ENCODE assay signal across 1 cellular context in the genomic region with DNA sequence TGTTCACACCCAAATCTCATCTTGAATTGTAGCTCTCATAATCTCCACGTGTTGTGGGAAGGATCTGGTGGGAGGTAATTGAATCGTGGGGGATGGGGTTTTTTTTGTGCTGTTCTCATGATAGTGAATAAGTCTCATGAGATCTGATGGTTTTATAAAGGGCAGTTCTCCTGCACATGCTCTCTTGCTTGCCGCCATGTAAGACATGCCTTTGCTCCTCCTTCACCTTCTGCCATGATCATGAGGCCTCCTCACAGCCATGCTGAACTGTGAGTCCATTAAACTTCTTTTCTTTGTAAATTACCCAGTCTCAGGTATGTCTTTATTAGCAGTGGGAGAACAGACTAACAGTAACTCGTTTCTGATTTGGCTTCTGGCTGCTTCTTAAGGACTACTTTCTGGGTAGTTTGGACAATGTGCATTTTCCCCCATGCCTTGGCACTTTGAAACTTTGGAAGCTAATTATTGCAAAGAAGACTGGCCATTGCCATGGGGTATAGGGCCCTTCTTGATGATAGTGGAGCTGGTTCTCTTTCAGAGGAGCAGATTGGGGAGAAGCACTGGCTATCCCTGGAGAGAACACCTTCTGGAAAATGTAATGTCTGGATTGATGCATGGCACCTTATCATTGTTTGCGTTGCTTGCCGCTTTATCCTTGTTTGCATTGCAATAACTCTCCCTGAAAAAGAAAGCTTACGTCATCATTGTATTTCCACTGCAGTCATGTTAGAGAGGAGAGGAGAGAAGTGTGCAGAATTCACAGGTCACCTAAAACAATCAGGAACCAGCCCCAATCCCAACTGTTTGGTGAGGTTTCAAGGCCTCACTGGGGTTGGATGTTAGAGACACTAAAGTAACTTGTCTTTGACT.
TF ChIP-seq lines count a peak whose summit lies in the region.

No MANE protein-coding gene starts in this region.

TF ChIP-seq in HepG2, 621 proteins besides CTCF, POLR2A, EP300 and RAD21:
- TF ChIP-seq ATF1 (CRISPR knock-in tag; IDR thresholded peaks at IDR 0.05) (no peak), ZFP37 (CRISPR knock-in tag; IDR thresholded peaks at IDR 0.05; ENCODE audit: borderline replicate concordance) (no peak), KLF9 (CRISPR knock-in tag; IDR thresholded peaks at IDR 0.05; ENCODE audit: low read depth) (no peak), CREB1 (IDR thresholded peaks at IDR 0.05) (peak; percentile 78), CREB1 (CRISPR knock-in tag; IDR thresholded peaks at IDR 0.05) (no peak), ZFP36L1 (CRISPR knock-in tag; IDR thresholded peaks at IDR 0.05) (no peak), ATF7 (IDR thresholded peaks at IDR 0.05) (peak; percentile 93), ATF7 (CRISPR knock-in tag; IDR thresholded peaks at IDR 0.05) (no peak), SMAD9 (CRISPR knock-in tag; IDR thresholded peaks at IDR 0.05) (no peak), POLR2G (IDR thresholded peaks at IDR 0.05; ENCODE audit: low read depth, low read length) (no peak), MAFK (conservative IDR thresholded peaks at IDR 0.05 in 1 of 2, IDR thresholded peaks at IDR 0.05 in 1 of 2; ENCODE audit: low read length in 2 of 2) (peak in 1 of 2 experiments; percentile 60; a peak in 2 of 4 replicates), IRX3 (CRISPR knock-in tag; IDR thresholded peaks at IDR 0.05; ENCODE audit: borderline replicate concordance, low read depth) (no peak), MED13 (CRISPR knock-in tag; IDR thresholded peaks at IDR 0.05) (no peak), PCBP2 (optimal IDR thresholded peaks at IDR 0.05; ENCODE audit: low read depth, low read length, poor library complexity, severe bottlenecking) (no peak)
